ENCODE assay signal across 24 cellular contexts in genomic region chr3:39210078-39210477, GRCh38. TPM values are rescaled to one million over a fixed set of nuclear protein-coding genes. Genes with fewer than 3 reads are reported as not detected.
DNase-seq lines count a peak whose midpoint lies in the region; ATAC-seq, FAIRE-seq and TF ChIP-seq lines count a peak whose summit lies in the region.
"Had no signal": no experiment of that assay in that cellular context is flagged by ENCODE, and none has a peak within 500 bp of the region (broad histone marks: within the 10 kb centered on the region; RNA-seq: fewer than 3 reads in every experiment).

No MANE protein-coding gene starts in this region.

- H2AFZ ChIP-seq in OCI-LY7 (ENCODE audit: low read length): peak overlapping the region; percentile 50

- POLR2A ChIA-PET in OCI-LY7 (lab: Charles Lee): no interaction called here
- POLR2A ChIA-PET in A673 (lab: Charles Lee; ENCODE audit: low non-redundant PET): no interaction called here

- TF ChIP-seq CTCF in OCI-LY7 (conservative IDR thresholded peaks at IDR 0.05; ENCODE audit: low read length): no peak
- TF ChIP-seq CTCF in natural killer cell (IDR thresholded peaks at IDR 0.05): no peak
- TF ChIP-seq CTCF in A673 (conservative IDR thresholded peaks at IDR 0.05; ENCODE audit: low read depth, low read length): no peak

- H3K9me3 Mint-ChIP-seq in natural killer cell: no peaks in the 10 kb centered on the region
- H3K9me3 Mint-ChIP-seq in activated T-cell treated with anti-CD3 and anti-CD28 coated beads, Interleukin-2, amount 50 U/mL, for 24 hours: no peaks in the 10 kb centered on the region
- H3K9me3 Mint-ChIP-seq: IgD-negative memory B cell had no signal

- H3K36me3 Mint-ChIP-seq in natural killer cell: no peaks in the 10 kb centered on the region
- no peaks in the 10 kb centered on the region for H3K36me3 Mint-ChIP-seq in activated T-cell treated with anti-CD3 and anti-CD28 coated beads, Interleukin-2, amount 50 U/mL, for 24 hours (ENCODE audit: low read depth)
- H3K36me3 Mint-ChIP-seq: IgD-negative memory B cell had no signal

- no peaks in the 10 kb centered on the region for H3K36me3 ChIP-seq in OCI-LY7 (ENCODE audit: insufficient read depth, low read length)
- no peaks in the 10 kb centered on the region for H3K36me3 ChIP-seq in A673 (ENCODE audit: insufficient read depth, low read length, poor library complexity, severe bottlenecking)
- H3K36me3 ChIP-seq: SJSA1 had no signal

- H3K4me1 Mint-ChIP-seq in natural killer cell: peaks cover 57 to 58% of the 10 kb centered on the region in 2 donors
- H3K4me1 Mint-ChIP-seq in activated T-cell treated with anti-CD3 and anti-CD28 coated beads, Interleukin-2, amount 50 U/mL, for 24 hours (ENCODE audit: low read depth): peaks cover 12% of the 10 kb centered on the region

- H3K4me1 ChIP-seq in OCI-LY7 (ENCODE audit: insufficient read depth, low read length, poor library complexity, severe bottlenecking) (peaks cover 31% of the 10 kb centered on the region), A673 (ENCODE audit: insufficient read depth, low read length, poor library complexity, severe bottlenecking) (peaks cover 2% of the 10 kb centered on the region)
- H3K4me1 ChIP-seq: SJSA1 had no signal

- H3K27ac Mint-ChIP-seq in natural killer cell: peak overlapping the region; percentile 85 to 86
- H3K27ac Mint-ChIP-seq in activated T-cell treated with anti-CD3 and anti-CD28 coated beads, Interleukin-2, amount 50 U/mL, for 24 hours: no peak overlapping the region
- H3K27ac Mint-ChIP-seq: B cell had no signal

- ATAC-seq in natural killer cell (no peak), GM21786 (IDR thresholded peaks at IDR 0.05; ENCODE audit: unreplicated experiment) (no peak)
- ATAC-seq: PC-3 had no signal

- no peaks in the 10 kb centered on the region for H3K27me3 ChIP-seq in A673 (replicated peaks; ENCODE audit: insufficient read depth, low read depth, low read length, poor library complexity)
- H3K27me3 ChIP-seq: SJSA1 had no signal

- DNase-seq in GM19239 (ENCODE audit: insufficient read length, low spot score) (no peak), OCI-LY7 (ENCODE audit: low spot score) (no peak), natural killer cell (no peak), A673 (ENCODE audit: low spot score) (no peak), NCI-H1694 treated with DMSO at 0.1 percent for 48 hours (lab: John Stamatoyannopoulos, UW) (no peak)
- DNase-seq in activated T-cell treated with anti-CD3 and anti-CD28 coated beads, Interleukin-2, amount 50 U/mL, for 24 hours: no peak
- DNase-seq: Calu3, DMS153, DND-41, HCEC 1CT, NCI-H1048, NCI-H1694, NCI-H2081, NCI-H2171, NCI-H226, NCI-H510A, PC-3 had no signal

- H3K79me2 ChIP-seq in OCI-LY7 (ENCODE audit: insufficient read depth, low read depth, low read length): no peaks in the 10 kb centered on the region

- H3K4me3 Mint-ChIP-seq in natural killer cell: peak overlapping the region; percentile 45
- no peak overlapping the region for H3K4me3 Mint-ChIP-seq in activated T-cell treated with anti-CD3 and anti-CD28 coated beads, Interleukin-2, amount 50 U/mL, for 24 hours
- H3K4me3 Mint-ChIP-seq: B cell, IgD-negative memory B cell had no signal

- H3K27me3 Mint-ChIP-seq in natural killer cell (ENCODE audit: low read depth in 2 of 2): no peaks in the 10 kb centered on the region
- no peaks in the 10 kb centered on the region for H3K27me3 Mint-ChIP-seq in activated T-cell treated with anti-CD3 and anti-CD28 coated beads, Interleukin-2, amount 50 U/mL, for 24 hours

- no TSS peak for BruUV-seq in OCI-LY7 (replicated peaks; lab: Mats Ljungman, UMichigan)
- BruUV-seq in A673 (replicated peaks; lab: Mats Ljungman, UMichigan): no TSS peak

- no peaks in the 10 kb centered on the region for H3K9me2 ChIP-seq in OCI-LY7 (ENCODE audit: insufficient read depth, low read length)

- intact Hi-C loops in OCI-LY7 (cut with micrococcal nuclease; ENCODE audit: unreplicated experiment) (no loop called here), natural killer cell (cut with micrococcal nuclease) (loop anchor here (1.0 kb wide), 1 partner anchor 12 kb away; no protein-coding TSS in a partner anchor), A673 (cut with micrococcal nuclease; ENCODE audit: unreplicated experiment) (loop anchor here (5.0 kb wide), 1 partner anchor 47 kb away; no protein-coding TSS in a partner anchor)

- CTCF ChIA-PET in OCI-LY7 (lab: Charles Lee; ENCODE audit: unreplicated experiment) (interaction anchor here (1.6 kb wide), 1 partner anchor 78 kb away, joined by 8 read pairs; no protein-coding TSS in a partner anchor), A673 (lab: Charles Lee) (no interaction called here)

- no peaks in the 10 kb centered on the region for H4K20me1 ChIP-seq in OCI-LY7 (ENCODE audit: insufficient read depth, low read length)

- FAIRE-seq in GM19239 (lab: Jason Lieb, UNC): peak; percentile 42
- FAIRE-seq: H1 had no signal

- H3K27ac ChIP-seq in OCI-LY7 (ENCODE audit: low read depth, low read length, poor library complexity, severe bottlenecking) (no peak overlapping the region), A673 (ENCODE audit: low read depth, low read length, poor library complexity, severe bottlenecking) (no peak overlapping the region)
- H3K27ac ChIP-seq: C4-2B, KMS-11, SJSA1 had no signal

- H3K4me3 ChIP-seq in OCI-LY7 (ENCODE audit: low read depth, low read length, poor library complexity, severe bottlenecking) (no peak overlapping the region), A673 (ENCODE audit: low read depth, low read length, poor library complexity, severe bottlenecking) (no peak overlapping the region)
- H3K4me3 ChIP-seq: SJSA1 had no signal

- H3K4me2 ChIP-seq in OCI-LY7 (ENCODE audit: low read length): no peak overlapping the region
- H3K4me2 ChIP-seq: KMS-11 had no signal

- H3K9me3 ChIP-seq in OCI-LY7 (ENCODE audit: low read length) (no peaks in the 10 kb centered on the region), A673 (ENCODE audit: low read depth, low read length, poor library complexity, severe bottlenecking) (no peaks in the 10 kb centered on the region)
- H3K9me3 ChIP-seq: SJSA1 had no signal

RNA-seq across cellular contexts. Expression of gene XIRP1, which starts 17.7 kb away (rescaled TPM):
- not detected in 2 replicates for total RNA-seq in OCI-LY7 (2014; rRNA removed; shearing (Covaris generic))
- not detected in 2 replicates for total RNA-seq in OCI-LY7 (2022)
- under 1 TPM; 0.14 to 0.40 (median 0.24) TPM for total RNA-seq in natural killer cell
- total RNA-seq in A673 (2021): not detected in 2 replicates
- total RNA-seq: B cell, Calu3, H1, PC-3 had no signal

RNA-seq across cellular contexts. Expression of gene CSRNP1, which starts 56.7 kb away (rescaled TPM):
- 9.5 and 10.5 TPM in 2 replicates for total RNA-seq in OCI-LY7 (2014; rRNA removed; shearing (Covaris generic))
- 9.4 and 9.7 TPM in 2 replicates for total RNA-seq in OCI-LY7 (2022)
- 100 to 1,000 TPM; 208 to 300 (median 253) TPM for total RNA-seq in natural killer cell
- total RNA-seq in A673 (2021): 7.1 and 9.7 TPM in 2 replicates

Comparison
In these comparisons a context has a peak if more than half of its experiments do, and no peak if none do; other contexts are left out.
1. RNA of gene CSRNP1, which starts 56.7 kb away (total RNA-seq): 208 to 300 TPM in natural killer cell; 9.4 to 10.5 TPM in OCI-LY7 and 7.1 to 9.7 TPM in A673; every median in the first group is over 10 times any median in the second.